8 cellular contexts compared by ENCODE assay signal in genomic region chr3:43690400-43691119, GRCh38. TPM values are rescaled to one million over a fixed set of nuclear protein-coding genes. Genes with fewer than 3 reads are reported as not detected.
DNase-seq lines count a peak whose midpoint lies in the region; ATAC-seq and TF ChIP-seq lines count a peak whose summit lies in the region.

Gene ABHD5, plus strand, starts transcription at chr3:43690938. Its CDS starts 55 bp downstream, at chr3:43690993.

- peaks cover 4% of the 10 kb centered on the region for H3K9me3 Mint-ChIP-seq in type B pancreatic cell

- TF ChIP-seq CTCF in GM12873 (IDR thresholded peaks at IDR 0.05; ENCODE audit: insufficient read depth, low read depth, low read length, missing control alignments) (peak; percentile 54), type B pancreatic cell (conservative IDR thresholded peaks at IDR 0.05) (peak; percentile 63)

- no peaks in the 10 kb centered on the region for H3K27me3 ChIP-seq in adipocyte (replicated peaks; ENCODE audit: control insufficient read depth, insufficient read depth, low read length)

- H3K9me3 ChIP-seq in adipocyte (ENCODE audit: control insufficient read depth, low read length): no peaks in the 10 kb centered on the region

- peak within 1 kb of the TSS; percentile 96 for H3K4me3 Mint-ChIP-seq in type B pancreatic cell

- H3K27me3 Mint-ChIP-seq in type B pancreatic cell: no peaks in the 10 kb centered on the region

- peak; percentile 91 for ATAC-seq in HG02642 (IDR thresholded peaks at IDR 0.05; ENCODE audit: poor library complexity, unreplicated experiment)

- H3K36me3 ChIP-seq in adipocyte (ENCODE audit: control insufficient read depth, insufficient read depth, low read length, severe bottlenecking): no peaks in the 10 kb centered on the region

- H3K9ac ChIP-seq in adipocyte (ENCODE audit: low read length): peak within 1 kb of the TSS; percentile 94

- intact Hi-C loops in cardiac septum (cut with DNase I): loop anchor here (2.0 to 5.0 kb wide), 3 partner anchors 47 to 78 kb away; partner anchors contain the start of gene ANO10

- H3K27ac Mint-ChIP-seq in type B pancreatic cell: peak within 1 kb of the TSS; percentile 97

- peaks cover 17% of the 10 kb centered on the region for H3K4me1 Mint-ChIP-seq in type B pancreatic cell (ENCODE audit: unreplicated experiment)

- H3K36me3 Mint-ChIP-seq in type B pancreatic cell: no peaks in the 10 kb centered on the region

- H3K4me3 ChIP-seq in adipocyte (ENCODE audit: low read length): peak within 1 kb of the TSS; percentile 95

- peaks cover 41% of the 10 kb centered on the region for H3K4me1 ChIP-seq in adipocyte (ENCODE audit: control insufficient read depth, insufficient read depth, low read length)

- DNase-seq in NCI-H1105 (lab: John Stamatoyannopoulos, UW) (peak; percentile 80), SW480 (ENCODE audit: low spot score) (peak; percentile 96), adipocyte (ENCODE audit: low read depth) (peak; percentile 96), cardiac septum (ENCODE audit: low spot score) (peak; percentile 96), pons (ENCODE audit: low spot score) (peak; percentile 95), type B pancreatic cell (ENCODE audit: extremely low spot score, unreplicated experiment) (peak; percentile 94)

RNA-seq across cellular contexts. Expression of gene ABHD5, which starts in this region (rescaled TPM):
- total RNA-seq in cardiac septum (23.5 TPM), type B pancreatic cell (ENCODE audit: low replicate concordance) (13.2 and 21.7 TPM in 2 replicates)

Comparison
In these comparisons a context has a peak if more than half of its experiments do, and no peak if none do; other contexts are left out.
1. Peak in every context shown above with its lines: DNase-seq, ATAC-seq and H3K4me3 ChIP-seq.